ENCODE assay signal across 31 cellular contexts in genomic region chr4:113820164-113820563, GRCh38.
"Had no signal": no experiment of that assay in that cellular context is flagged by ENCODE, and none has a peak within 500 bp of the region (broad histone marks: within the 10 kb centered on the region; RNA-seq: fewer than 3 reads in every experiment).

No MANE protein-coding gene starts in this region.

- H3K27ac ChIP-seq: colonic mucosa, epithelial cell of prostate, gastrocnemius medialis, left lung, neural progenitor cell, ovary, psoas muscle, sigmoid colon, skin epidermis, stomach, testis, tibial artery had no signal

- FAIRE-seq: kidney had no signal

- H3K9ac ChIP-seq: neural progenitor cell had no signal

- H2AFZ ChIP-seq: neural progenitor cell had no signal

- H3K36me3 ChIP-seq: colonic mucosa, gastrocnemius medialis, left lung, neural progenitor cell, ovary, sigmoid colon, stomach, tibial artery had no signal

- ATAC-seq: esophagus mucosa; gastrocnemius medialis; left lung; naive thymus-derived CD4-positive, alpha-beta T cell; psoas muscle; right cardiac atrium; stimulated activated effector memory CD8-positive, alpha-beta T cell treated with anti-CD3 and anti-CD28 coated beads, Interleukin-12 subunit alpha, Interleukin-12 subunit beta, amount 100 ng/mL, for 72 hours had no signal

- H3K4me1 ChIP-seq: colonic mucosa, neural progenitor cell, sigmoid colon, stomach, testis, tibial artery had no signal

- H3K27me3 ChIP-seq: colonic mucosa, gastrocnemius medialis, left lung, neural progenitor cell, ovary, sigmoid colon, stomach, testis, tibial artery had no signal

- DNase-seq: colonic mucosa; effector CD8-positive, alpha-beta T cell; endodermal cell; foreskin fibroblast; gastrocnemius medialis; head of caudate nucleus; kidney; left lung; mesenchymal stem cell; naive thymus-derived CD4-positive, alpha-beta T cell; ovary; posterior cingulate gyrus; psoas muscle; right cardiac atrium; sigmoid colon; stimulated activated CD4-positive, alpha-beta T cell treated with anti-CD3 and anti-CD28 coated beads, Interleukin-12 subunit alpha, Interleukin-12 subunit beta, amount 100 ng/mL, for 4 hours; stimulated activated CD4-positive, alpha-beta T cell treated with anti-CD3 and anti-CD28 coated beads, Interleukin-1b, Interleukin-23, amount 100 ng/mL, for 48 hours; stimulated activated CD4-positive, alpha-beta T cell treated with anti-CD3 and anti-CD28 coated beads, Interleukin-4, amount 100 ng/mL, for 24 hours; stimulated activated naive CD4-positive, alpha-beta T cell treated with Interleukin-2 at 50 U/mL for 16 hours; stomach; testis; tibial artery had no signal

- H3K9me3 ChIP-seq: colonic mucosa, gastrocnemius medialis, left lung, ovary, psoas muscle, sigmoid colon, stomach, testis, tibial artery had no signal

- H3K4me3 ChIP-seq: colonic mucosa, gastrocnemius medialis, left lung, neural progenitor cell, ovary, psoas muscle, sigmoid colon, skin epidermis, stomach, testis, tibial artery had no signal

- H3K27me3 Mint-ChIP-seq: dendritic cell treated with granulocyte-macrophage colony-stimulating factor and Interleukin-4, amounts not matched to agents 40 ng/mL and 50 ng/mL, for 4 days; naive thymus-derived CD4-positive, alpha-beta T cell; type B pancreatic cell had no signal

- H3K36me3 Mint-ChIP-seq: mesothelial cell of epicardium; neural progenitor cell; stimulated activated effector memory CD8-positive, alpha-beta T cell treated with anti-CD3 and anti-CD28 coated beads, Interleukin-12 subunit alpha, Interleukin-12 subunit beta, amount 100 ng/mL, for 72 hours; type B pancreatic cell had no signal

- H3K4me2 ChIP-seq: neural progenitor cell had no signal

- H3K9me3 Mint-ChIP-seq: dendritic cell treated with granulocyte-macrophage colony-stimulating factor and Interleukin-4, amounts not matched to agents 40 ng/mL and 50 ng/mL, for 4 days; endodermal cell; nephron; neural progenitor cell; stimulated activated effector memory CD8-positive, alpha-beta T cell treated with anti-CD3 and anti-CD28 coated beads, Interleukin-12 subunit alpha, Interleukin-12 subunit beta, amount 100 ng/mL, for 72 hours; type B pancreatic cell had no signal

- H3K27ac Mint-ChIP-seq: dendritic cell treated with granulocyte-macrophage colony-stimulating factor and Interleukin-4, amounts not matched to agents 40 ng/mL and 50 ng/mL, for 4 days; endodermal cell; mesothelial cell of epicardium; neural progenitor cell; stimulated activated effector memory CD8-positive, alpha-beta T cell treated with anti-CD3 and anti-CD28 coated beads, Interleukin-12 subunit alpha, Interleukin-12 subunit beta, amount 100 ng/mL, for 72 hours; type B pancreatic cell had no signal

- H3K4me3 Mint-ChIP-seq: dendritic cell treated with granulocyte-macrophage colony-stimulating factor and Interleukin-4, amounts not matched to agents 40 ng/mL and 50 ng/mL, for 4 days; endodermal cell; mesothelial cell of epicardium; naive thymus-derived CD4-positive, alpha-beta T cell; nephron; neural progenitor cell; stimulated activated effector memory CD8-positive, alpha-beta T cell treated with anti-CD3 and anti-CD28 coated beads, Interleukin-12 subunit alpha, Interleukin-12 subunit beta, amount 100 ng/mL, for 72 hours; type B pancreatic cell had no signal

- H3K4me1 Mint-ChIP-seq: endodermal cell had no signal
